Comparison of ENCODE assay signal across 29 cellular contexts in genomic region chr1:115790846-115791245, GRCh38. TPM values are rescaled to one million over a fixed set of nuclear protein-coding genes. Genes with fewer than 3 reads are reported as not detected.
DNase-seq lines count a peak whose midpoint lies in the region; ATAC-seq and TF ChIP-seq lines count a peak whose summit lies in the region.
"Had no signal": no experiment of that assay in that cellular context is flagged by ENCODE, and none has a peak within 500 bp of the region (broad histone marks: within the 10 kb centered on the region; RNA-seq: fewer than 3 reads in every experiment).

No MANE protein-coding gene starts in this region.

- CTCF ChIA-PET in WTC11 (lab: Charles Lee) = interaction anchor here (0.9 to 1.0 kb wide), 2 partner anchors 19 to 26 kb away, joined by 3 read pairs; no protein-coding TSS in a partner anchor

- WGBS in mesendoderm (ENCODE audit: extremely low coverage, insufficient coverage, low lambda C conversion rate) = no CpG with 5 or more reads among the region's 6 CpGs

- H3K4me3 ChIP-seq in BLaER1 (no peak overlapping the region), mesendoderm (ENCODE audit: low read length) (no peak overlapping the region)
- H3K4me3 ChIP-seq: GM23248, HAP-1, SJSA1 had no signal

- TF ChIP-seq CTCF in WTC11 (IDR thresholded peaks at IDR 0.05) = no peak

- H3K36me3 Mint-ChIP-seq in WTC11 = peaks cover 16% of the 10 kb centered on the region
- H3K36me3 Mint-ChIP-seq: IgD-negative memory B cell had no signal

- no peaks in the 10 kb centered on the region; the same call in 1 of the 2 replicates for H3K27me3 Mint-ChIP-seq in WTC11 (ENCODE audit: low read depth)

- H3K23ac ChIP-seq in mesendoderm (ENCODE audit: low read length) = no peak overlapping the region

- peak; percentile 4 for DNase-seq in M059J (ENCODE audit: low read depth)
- DNase-seq in WTC11 (ENCODE audit: low spot score) = no peak
- peak; percentile 40 for DNase-seq in mesendoderm
- DNase-seq in COLO668 (lab: John Stamatoyannopoulos, UW; ENCODE audit: unreplicated experiment) = no peak
- no peak for DNase-seq in NCI-H446 (lab: John Stamatoyannopoulos, UW)
- DNase-seq in HCEC 1CT = no peak
- DNase-seq: CD4-positive, alpha-beta T cell; COR-L47; DMS53; GM23248; NCI-H1092; NCI-H1417 treated with DMSO at 0.1 percent for 48 hours; NCI-H1694 treated with DMSO at 0.1 percent for 48 hours; NCI-H2081 treated with DMSO at 0.1 percent for 48 hours; NCI-H2171; NCI-H345; NCI-H524; NCI-H774; NK-92 treated with Interleukin-12 subunit alpha and Interleukin-12 subunit beta, amount 100 ng/mL, for 24 hours; PC-3; Right ventricle myocardium superior had no signal

- H4K8ac ChIP-seq in mesendoderm (ENCODE audit: low read depth, low read length) = no peak overlapping the region

- H4K20me1 ChIP-seq in BLaER1 = no peaks in the 10 kb centered on the region

- H3K9ac ChIP-seq in BLaER1 (no peak overlapping the region), mesendoderm (ENCODE audit: low read length) (no peak overlapping the region)
- H3K9ac ChIP-seq: GM23248, KMS-11 had no signal

- peaks cover 35% of the 10 kb centered on the region for H3K4me1 Mint-ChIP-seq in WTC11
- H3K4me1 Mint-ChIP-seq: IgD-negative memory B cell had no signal

- H3K79me2 ChIP-seq in mesendoderm (ENCODE audit: control insufficient read depth, insufficient read depth, low read length) = no peaks in the 10 kb centered on the region

- 0 out of 2 replicates have a peak overlapping the region, but pooled peaks have one; percentile 25 for H3K4me2 ChIP-seq in BLaER1
- H3K4me2 ChIP-seq in mesendoderm (ENCODE audit: low read length) = no peak overlapping the region
- H3K4me2 ChIP-seq: KMS-11 had no signal

- H3K18ac ChIP-seq in mesendoderm (ENCODE audit: low read length) = no peak overlapping the region

- no peaks in the 10 kb centered on the region for H3K27me3 ChIP-seq in BLaER1
- no peaks in the 10 kb centered on the region for H3K27me3 ChIP-seq in mesendoderm (ENCODE audit: insufficient read depth, low read length, poor library complexity)

- H4K5ac ChIP-seq in mesendoderm (ENCODE audit: low read length) = no peak overlapping the region

- no peak overlapping the region for H2BK15ac ChIP-seq in mesendoderm (replicated peaks; ENCODE audit: low read depth)

- H3K79me1 ChIP-seq in mesendoderm (ENCODE audit: low read length) = no peaks in the 10 kb centered on the region

- 0 out of 2 replicates have a peak, but pooled peaks have one; percentile 34 for ATAC-seq in WTC11
- ATAC-seq: PC-3 had no signal

- POLR2A ChIA-PET in WTC11 (lab: Charles Lee) = no interaction called here

- no peak overlapping the region for H3K4ac ChIP-seq in mesendoderm (ENCODE audit: low read depth, low read length)

- peaks cover 25% of the 10 kb centered on the region for H3K9me3 Mint-ChIP-seq in WTC11

- no peak overlapping the region for H2BK120ac ChIP-seq in mesendoderm (ENCODE audit: low read depth, low read length)

- peak overlapping the region; percentile 1 for H2BK5ac ChIP-seq in mesendoderm (ENCODE audit: low read length)

- H3K27ac ChIP-seq in BLaER1 (no peak overlapping the region), mesendoderm (ENCODE audit: low read depth, low read length) (no peak overlapping the region)
- H3K27ac ChIP-seq: GM23248, KMS-11, SJSA1 had no signal

- no peak overlapping the region for H3K4me3 Mint-ChIP-seq in WTC11
- H3K4me3 Mint-ChIP-seq: CD4-positive, alpha-beta T cell; IgD-negative memory B cell had no signal

- H2AK5ac ChIP-seq in mesendoderm (ENCODE audit: low read length) = no peak overlapping the region

- no peaks in the 10 kb centered on the region for H3K9me3 ChIP-seq in BLaER1
- H3K9me3 ChIP-seq: HAP-1, SJSA1 had no signal

- H3K27ac Mint-ChIP-seq in WTC11 = no peak overlapping the region
- H3K27ac Mint-ChIP-seq: CD4-positive, alpha-beta T cell; IgD-negative memory B cell had no signal

- no peaks in the 10 kb centered on the region for H3K36me3 ChIP-seq in BLaER1
- no peaks in the 10 kb centered on the region for H3K36me3 ChIP-seq in mesendoderm (ENCODE audit: control insufficient read depth, insufficient read depth, low read length)
- H3K36me3 ChIP-seq: HAP-1, SJSA1 had no signal

- peak overlapping the region; percentile 35 for H3K56ac ChIP-seq in mesendoderm (ENCODE audit: low read length)

- peaks cover 5% of the 10 kb centered on the region for H3K4me1 ChIP-seq in BLaER1
- H3K4me1 ChIP-seq in mesendoderm (ENCODE audit: control insufficient read depth, low read depth, low read length) = peaks cover 14% of the 10 kb centered on the region
- H3K4me1 ChIP-seq: HAP-1, SJSA1 had no signal

TF ChIP-seq in WTC11, 78 proteins besides CTCF, POLR2A, EP300 and RAD21 (continues in another document):
- TF ChIP-seq JAZF1 (CRISPR knock-in tag; IDR thresholded peaks at IDR 0.05) (no peak), AR (CRISPR knock-in tag; IDR thresholded peaks at IDR 0.05) (no peak), TCF7 (CRISPR knock-in tag; IDR thresholded peaks at IDR 0.05; ENCODE audit: low read depth) (no peak), ZNF317 (CRISPR knock-in tag; IDR thresholded peaks at IDR 0.05; ENCODE audit: borderline replicate concordance, low read depth) (no peak), SOX15 (CRISPR knock-in tag; IDR thresholded peaks at IDR 0.05) (no peak), EMX1 (CRISPR knock-in tag; IDR thresholded peaks at IDR 0.05) (no peak)
- TF ChIP-seq, protein P1, sequence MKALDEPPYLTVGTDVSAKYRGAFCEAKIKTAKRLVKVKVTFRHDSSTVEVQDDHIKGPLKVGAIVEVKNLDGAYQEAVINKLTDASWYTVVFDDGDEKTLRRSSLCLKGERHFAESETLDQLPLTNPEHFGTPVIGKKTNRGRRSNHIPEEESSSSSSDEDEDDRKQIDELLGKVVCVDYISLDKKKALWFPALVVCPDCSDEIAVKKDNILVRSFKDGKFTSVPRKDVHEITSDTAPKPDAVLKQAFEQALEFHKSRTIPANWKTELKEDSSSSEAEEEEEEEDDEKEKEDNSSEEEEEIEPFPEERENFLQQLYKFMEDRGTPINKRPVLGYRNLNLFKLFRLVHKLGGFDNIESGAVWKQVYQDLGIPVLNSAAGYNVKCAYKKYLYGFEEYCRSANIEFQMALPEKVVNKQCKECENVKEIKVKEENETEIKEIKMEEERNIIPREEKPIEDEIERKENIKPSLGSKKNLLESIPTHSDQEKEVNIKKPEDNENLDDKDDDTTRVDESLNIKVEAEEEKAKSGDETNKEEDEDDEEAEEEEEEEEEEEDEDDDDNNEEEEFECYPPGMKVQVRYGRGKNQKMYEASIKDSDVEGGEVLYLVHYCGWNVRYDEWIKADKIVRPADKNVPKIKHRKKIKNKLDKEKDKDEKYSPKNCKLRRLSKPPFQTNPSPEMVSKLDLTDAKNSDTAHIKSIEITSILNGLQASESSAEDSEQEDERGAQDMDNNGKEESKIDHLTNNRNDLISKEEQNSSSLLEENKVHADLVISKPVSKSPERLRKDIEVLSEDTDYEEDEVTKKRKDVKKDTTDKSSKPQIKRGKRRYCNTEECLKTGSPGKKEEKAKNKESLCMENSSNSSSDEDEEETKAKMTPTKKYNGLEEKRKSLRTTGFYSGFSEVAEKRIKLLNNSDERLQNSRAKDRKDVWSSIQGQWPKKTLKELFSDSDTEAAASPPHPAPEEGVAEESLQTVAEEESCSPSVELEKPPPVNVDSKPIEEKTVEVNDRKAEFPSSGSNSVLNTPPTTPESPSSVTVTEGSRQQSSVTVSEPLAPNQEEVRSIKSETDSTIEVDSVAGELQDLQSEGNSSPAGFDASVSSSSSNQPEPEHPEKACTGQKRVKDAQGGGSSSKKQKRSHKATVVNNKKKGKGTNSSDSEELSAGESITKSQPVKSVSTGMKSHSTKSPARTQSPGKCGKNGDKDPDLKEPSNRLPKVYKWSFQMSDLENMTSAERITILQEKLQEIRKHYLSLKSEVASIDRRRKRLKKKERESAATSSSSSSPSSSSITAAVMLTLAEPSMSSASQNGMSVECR (CRISPR knock-in tag; IDR thresholded peaks at IDR 0.05; ENCODE audit: borderline replicate concordance) = no peak
- TF ChIP-seq, protein P2, sequence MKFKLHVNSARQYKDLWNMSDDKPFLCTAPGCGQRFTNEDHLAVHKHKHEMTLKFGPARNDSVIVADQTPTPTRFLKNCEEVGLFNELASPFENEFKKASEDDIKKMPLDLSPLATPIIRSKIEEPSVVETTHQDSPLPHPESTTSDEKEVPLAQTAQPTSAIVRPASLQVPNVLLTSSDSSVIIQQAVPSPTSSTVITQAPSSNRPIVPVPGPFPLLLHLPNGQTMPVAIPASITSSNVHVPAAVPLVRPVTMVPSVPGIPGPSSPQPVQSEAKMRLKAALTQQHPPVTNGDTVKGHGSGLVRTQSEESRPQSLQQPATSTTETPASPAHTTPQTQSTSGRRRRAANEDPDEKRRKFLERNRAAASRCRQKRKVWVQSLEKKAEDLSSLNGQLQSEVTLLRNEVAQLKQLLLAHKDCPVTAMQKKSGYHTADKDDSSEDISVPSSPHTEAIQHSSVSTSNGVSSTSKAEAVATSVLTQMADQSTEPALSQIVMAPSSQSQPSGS (CRISPR knock-in tag; IDR thresholded peaks at IDR 0.05; ENCODE audit: borderline replicate concordance, low read depth) = no peak

RNA-seq across cellular contexts. Expression of gene CASQ2, which starts 22.3 kb away (rescaled TPM):
- total RNA-seq in M059J (2014; rRNA removed; shearing (Covaris generic)) = not detected in 2 replicates
- total RNA-seq in WTC11 (2021) = 0.09 TPM in 1 of 3 replicates, not detected in the others
- polyA plus RNA-seq in mesendoderm (2013, experiment 1 of 2) = not detected
- polyA plus RNA-seq in mesendoderm (2013, experiment 2 of 2) = 0.01 TPM
- total RNA-seq: A172; CD4-positive, alpha-beta T cell; G401; GM23248; PC-3; SJSA1 had no signal
- polyA plus RNA-seq: BJ, GM23248, IgD-negative memory B cell had no signal

RNA-seq across cellular contexts. Expression of gene NHLH2, which starts 50.1 kb away (rescaled TPM):
- not detected in 2 replicates for total RNA-seq in M059J (2014; rRNA removed; shearing (Covaris generic))
- 1.8 to 4.3 TPM (median 2.2 TPM) in 3 replicates for total RNA-seq in WTC11 (2021)
- 1.9 TPM for polyA plus RNA-seq in mesendoderm (2013, experiment 1 of 2)
- 1.9 TPM for polyA plus RNA-seq in mesendoderm (2013, experiment 2 of 2)
- total RNA-seq: CD4-positive, alpha-beta T cell; G401; GM23248; PC-3; Right ventricle myocardium superior had no signal
- polyA plus RNA-seq: BJ, IgD-negative memory B cell had no signal

Comparison
In these comparisons a context has a peak if more than half of its experiments do, and no peak if none do; other contexts are left out.
1. DNase-seq: peak in M059J (single experiment) and mesendoderm (single experiment); none in WTC11 (single experiment), COLO668 (single experiment), NCI-H446 (0 of 2) and HCEC 1CT (single experiment).